In the genomic region with DNA sequence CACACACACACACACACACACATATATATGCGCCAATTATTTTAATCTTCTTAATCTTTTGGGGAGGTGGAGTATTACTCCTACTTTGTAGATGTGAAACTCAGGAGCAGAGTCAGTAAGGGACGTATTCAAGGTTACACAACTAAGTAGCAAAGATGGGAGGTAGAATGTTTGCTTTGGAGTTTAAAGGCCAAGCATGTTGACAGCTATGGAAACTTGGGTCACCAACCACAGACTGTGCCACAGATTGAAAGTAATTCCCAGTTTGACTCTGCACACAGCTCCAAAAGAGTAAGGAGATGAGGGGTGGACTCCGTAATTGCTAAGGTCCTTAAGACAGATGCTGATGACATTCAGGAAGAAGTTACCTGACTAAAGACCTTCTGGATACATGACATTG, we compare ENCODE assay signal across 13 cellular contexts.
DNase-seq lines count a peak whose midpoint lies in the region; ATAC-seq and TF ChIP-seq lines count a peak whose summit lies in the region.
"Had no signal": no experiment of that assay in that cellular context is flagged by ENCODE, and none has a peak within 500 bp of the region (broad histone marks: within the 10 kb centered on the region; RNA-seq: fewer than 3 reads in every experiment).

No MANE protein-coding gene starts in this region.

- DNase-seq in activated CD8-positive, alpha-beta T cell treated with anti-CD3 and anti-CD28 coated beads for 36 hours = peak; percentile 17
- no peak for DNase-seq in activated CD8-positive, alpha-beta T cell treated with anti-CD3 and anti-CD28 coated beads, Interleukin-2, amount 10 ng/mL, durations not matched to agents 7 days and 5 days
- DNase-seq in CD8-positive, alpha-beta T cell = no peak
- DNase-seq in left lobe of liver (ENCODE audit: low spot score) (no peak), renal cortical epithelial cell (ENCODE audit: low read depth) (peak; percentile 44), mesothelial cell of epicardium (ENCODE audit: low spot score in 2 of 2, unreplicated experiment in 2 of 2) (no peak), NCI-H2196 (lab: John Stamatoyannopoulos, UW; ENCODE audit: unreplicated experiment) (no peak)
- DNase-seq in naive thymus-derived CD4-positive, alpha-beta T cell = no peak
- DNase-seq: anterior cingulate cortex, NCI-H1105 had no signal

- H3K4me1 Mint-ChIP-seq in activated CD8-positive, alpha-beta T cell treated with anti-CD3 and anti-CD28 coated beads for 36 hours (ENCODE audit: low read depth) = peaks cover 85% of the 10 kb centered on the region
- H3K4me1 Mint-ChIP-seq in activated CD8-positive, alpha-beta T cell treated with anti-CD3 and anti-CD28 coated beads, Interleukin-2, amount 10 ng/mL, durations not matched to agents 7 days and 5 days (ENCODE audit: low read depth) = peaks cover 64% of the 10 kb centered on the region
- peaks cover 89% of the 10 kb centered on the region for H3K4me1 Mint-ChIP-seq in CD8-positive, alpha-beta T cell (ENCODE audit: low read depth)
- peaks cover 49% of the 10 kb centered on the region for H3K4me1 Mint-ChIP-seq in mesothelial cell of epicardium
- peaks cover 68 to 100% (median 98%) of the 10 kb centered on the region in 7 donors for H3K4me1 Mint-ChIP-seq in naive thymus-derived CD4-positive, alpha-beta T cell

- no peak overlapping the region for H3K4me3 Mint-ChIP-seq in activated CD8-positive, alpha-beta T cell treated with anti-CD3 and anti-CD28 coated beads for 36 hours
- H3K4me3 Mint-ChIP-seq in activated CD8-positive, alpha-beta T cell treated with anti-CD3 and anti-CD28 coated beads, Interleukin-2, amount 10 ng/mL, durations not matched to agents 7 days and 5 days = no peak overlapping the region
- no peak overlapping the region for H3K4me3 Mint-ChIP-seq in CD8-positive, alpha-beta T cell
- H3K4me3 Mint-ChIP-seq in mesothelial cell of epicardium = no peak overlapping the region
- H3K4me3 Mint-ChIP-seq in naive thymus-derived CD4-positive, alpha-beta T cell = peak overlapping the region in 1 of 10 donors; percentile 14
- H3K4me3 Mint-ChIP-seq: type B pancreatic cell had no signal

- peaks cover 8% of the 10 kb centered on the region for H3K36me3 Mint-ChIP-seq in activated CD8-positive, alpha-beta T cell treated with anti-CD3 and anti-CD28 coated beads for 36 hours (ENCODE audit: low read depth)
- H3K36me3 Mint-ChIP-seq in activated CD8-positive, alpha-beta T cell treated with anti-CD3 and anti-CD28 coated beads, Interleukin-2, amount 10 ng/mL, durations not matched to agents 7 days and 5 days (ENCODE audit: low read depth) = peaks cover 20% of the 10 kb centered on the region
- H3K36me3 Mint-ChIP-seq in CD8-positive, alpha-beta T cell = peaks cover 7% of the 10 kb centered on the region
- peaks cover 1% of the 10 kb centered on the region for H3K36me3 Mint-ChIP-seq in mesothelial cell of epicardium
- H3K36me3 Mint-ChIP-seq in naive thymus-derived CD4-positive, alpha-beta T cell = peaks cover 0 to 19% (median 6%) of the 10 kb centered on the region in 5 donors

- H3K27ac ChIP-seq in CD8-positive, alpha-beta T cell (ENCODE audit: low read depth, low read length) = no peak overlapping the region
- H3K27ac ChIP-seq in naive thymus-derived CD4-positive, alpha-beta T cell (ENCODE audit: low read depth, low read length) = no peak overlapping the region
- H3K27ac ChIP-seq: pancreas had no signal

- H3K4me1 ChIP-seq in CD8-positive, alpha-beta T cell (ENCODE audit: insufficient read depth, low read length) = peaks cover 56% of the 10 kb centered on the region
- H3K4me1 ChIP-seq in naive thymus-derived CD4-positive, alpha-beta T cell (ENCODE audit: control insufficient read depth in 2 of 2, insufficient read depth in 2 of 2, low read length in 2 of 2) = peaks cover 15 to 63% of the 10 kb centered on the region in 2 donors

- no peaks in the 10 kb centered on the region for H3K27me3 ChIP-seq in CD8-positive, alpha-beta T cell (ENCODE audit: insufficient read depth, low read length)
- no peaks in the 10 kb centered on the region for H3K27me3 ChIP-seq in naive thymus-derived CD4-positive, alpha-beta T cell (ENCODE audit: control insufficient read depth in 2 of 2, insufficient read depth in 2 of 2, low read length in 2 of 2)
- H3K27me3 ChIP-seq: pancreas had no signal

- no peak overlapping the region for H3K27ac Mint-ChIP-seq in activated CD8-positive, alpha-beta T cell treated with anti-CD3 and anti-CD28 coated beads for 36 hours
- H3K27ac Mint-ChIP-seq in activated CD8-positive, alpha-beta T cell treated with anti-CD3 and anti-CD28 coated beads, Interleukin-2, amount 10 ng/mL, durations not matched to agents 7 days and 5 days = no peak overlapping the region
- H3K27ac Mint-ChIP-seq in CD8-positive, alpha-beta T cell = peak overlapping the region; percentile 46
- no peak overlapping the region for H3K27ac Mint-ChIP-seq in mesothelial cell of epicardium
- peak overlapping the region in 4 of 9 donors; percentile 64 to 71 (median 67) for H3K27ac Mint-ChIP-seq in naive thymus-derived CD4-positive, alpha-beta T cell
- H3K27ac Mint-ChIP-seq: type B pancreatic cell had no signal

- no peak for ATAC-seq in activated CD8-positive, alpha-beta T cell treated with anti-CD3 and anti-CD28 coated beads for 36 hours
- no peak for ATAC-seq in activated CD8-positive, alpha-beta T cell treated with anti-CD3 and anti-CD28 coated beads, Interleukin-2, amount 10 ng/mL, durations not matched to agents 7 days and 5 days
- no peak for ATAC-seq in CD8-positive, alpha-beta T cell
- peak; percentile 80 for ATAC-seq in left lobe of liver
- ATAC-seq in naive thymus-derived CD4-positive, alpha-beta T cell = no peak

- no peaks in the 10 kb centered on the region for H3K36me3 ChIP-seq in CD8-positive, alpha-beta T cell (ENCODE audit: insufficient read depth, low read length)
- H3K36me3 ChIP-seq in naive thymus-derived CD4-positive, alpha-beta T cell (ENCODE audit: control insufficient read depth in 2 of 3, insufficient read depth in 3 of 3, low read length in 3 of 3) = no peaks in the 10 kb centered on the region
- H3K36me3 ChIP-seq: pancreas had no signal

- TF ChIP-seq CTCF in activated CD8-positive, alpha-beta T cell treated with anti-CD3 and anti-CD28 coated beads for 36 hours (IDR thresholded peaks at IDR 0.05) = no peak
- no peak for TF ChIP-seq CTCF in CD8-positive, alpha-beta T cell (IDR thresholded peaks at IDR 0.05)
- TF ChIP-seq CTCF in mesothelial cell of epicardium (IDR thresholded peaks at IDR 0.05; ENCODE audit: unreplicated experiment) = no peak

- H3K4me3 ChIP-seq in CD8-positive, alpha-beta T cell (ENCODE audit: low read depth, low read length) = no peak overlapping the region
- no peak overlapping the region for H3K4me3 ChIP-seq in naive thymus-derived CD4-positive, alpha-beta T cell (ENCODE audit: low read length)
- H3K4me3 ChIP-seq: pancreas, skin epidermis had no signal

- POLR2A ChIA-PET in activated CD8-positive, alpha-beta T cell treated with anti-CD3 and anti-CD28 coated beads for 36 hours (lab: Charles Lee) = no interaction called here
- POLR2A ChIA-PET in activated CD8-positive, alpha-beta T cell treated with anti-CD3 and anti-CD28 coated beads, Interleukin-2, amount 10 ng/mL, durations not matched to agents 7 days and 5 days (lab: Charles Lee) = no interaction called here
- POLR2A ChIA-PET in CD8-positive, alpha-beta T cell (lab: Charles Lee) = interaction anchor here (0.6 to 1.3 kb wide), 3 partner anchors 10 to 551 kb away, joined by 3 to 6 read pairs (median 4); no protein-coding TSS in a partner anchor
- POLR2A ChIA-PET in naive thymus-derived CD4-positive, alpha-beta T cell (lab: Charles Lee) = no interaction called here

- no peaks in the 10 kb centered on the region for H3K27me3 Mint-ChIP-seq in activated CD8-positive, alpha-beta T cell treated with anti-CD3 and anti-CD28 coated beads for 36 hours
- H3K27me3 Mint-ChIP-seq in activated CD8-positive, alpha-beta T cell treated with anti-CD3 and anti-CD28 coated beads, Interleukin-2, amount 10 ng/mL, durations not matched to agents 7 days and 5 days (ENCODE audit: low read depth) = no peaks in the 10 kb centered on the region
- no peaks in the 10 kb centered on the region for H3K27me3 Mint-ChIP-seq in CD8-positive, alpha-beta T cell (ENCODE audit: low read depth)
- H3K27me3 Mint-ChIP-seq in mesothelial cell of epicardium (ENCODE audit: low read depth) = no peaks in the 10 kb centered on the region
- no peaks in the 10 kb centered on the region for H3K27me3 Mint-ChIP-seq in naive thymus-derived CD4-positive, alpha-beta T cell
- H3K27me3 Mint-ChIP-seq: type B pancreatic cell had no signal

- intact Hi-C loops in activated CD8-positive, alpha-beta T cell treated with anti-CD3 and anti-CD28 coated beads for 36 hours (cut with micrococcal nuclease) = no loop called here
- intact Hi-C loops in CD8-positive, alpha-beta T cell (cut with DNase I, micrococcal nuclease) = loop anchor here (1.0 to 5.0 kb wide), 5 partner anchors 594 to 670 kb away; no protein-coding TSS in a partner anchor
- intact Hi-C loops in naive thymus-derived CD4-positive, alpha-beta T cell (cut with micrococcal nuclease) = loop anchor here (1.0 to 5.0 kb wide), 10 partner anchors 9 to 737 kb away; partner anchors contain the start of gene RBMS1 (in 1 of the 2)

- H3K9me3 Mint-ChIP-seq in activated CD8-positive, alpha-beta T cell treated with anti-CD3 and anti-CD28 coated beads for 36 hours = no peaks in the 10 kb centered on the region
- H3K9me3 Mint-ChIP-seq in activated CD8-positive, alpha-beta T cell treated with anti-CD3 and anti-CD28 coated beads, Interleukin-2, amount 10 ng/mL, durations not matched to agents 7 days and 5 days (ENCODE audit: insufficient read depth) = no peaks in the 10 kb centered on the region
- H3K9me3 Mint-ChIP-seq in CD8-positive, alpha-beta T cell = no peaks in the 10 kb centered on the region
- H3K9me3 Mint-ChIP-seq in mesothelial cell of epicardium = no peaks in the 10 kb centered on the region
- H3K9me3 Mint-ChIP-seq in naive thymus-derived CD4-positive, alpha-beta T cell = peaks cover 0 to 1% (median 0%) of the 10 kb centered on the region in 11 donors

- CTCF ChIA-PET in activated CD8-positive, alpha-beta T cell treated with anti-CD3 and anti-CD28 coated beads for 36 hours (lab: Charles Lee) = interaction anchor here (0.6 to 6.0 kb wide), 17 partner anchors 10 to 669 kb away, joined by 3 to 58 read pairs (median 6); partner anchors contain the start of gene RBMS1
- CTCF ChIA-PET in activated CD8-positive, alpha-beta T cell treated with anti-CD3 and anti-CD28 coated beads, Interleukin-2, amount 10 ng/mL, durations not matched to agents 7 days and 5 days (lab: Charles Lee) = interaction anchor here (0.6 to 3.6 kb wide), 17 partner anchors 9 to 1355 kb away, joined by 3 to 34 read pairs (median 6); no protein-coding TSS in a partner anchor
- CTCF ChIA-PET in CD8-positive, alpha-beta T cell (lab: Charles Lee) = interaction anchor here (0.7 to 5.9 kb wide), 16 partner anchors 10 to 669 kb away, joined by 3 to 32 read pairs (median 4); no protein-coding TSS in a partner anchor
- CTCF ChIA-PET in naive thymus-derived CD4-positive, alpha-beta T cell (lab: Charles Lee) = interaction anchor here (0.7 to 5.2 kb wide), 7 partner anchors 12 to 670 kb away, joined by 3 to 32 read pairs (median 4); no protein-coding TSS in a partner anchor

- no peaks in the 10 kb centered on the region for H3K9me3 ChIP-seq in CD8-positive, alpha-beta T cell (ENCODE audit: low read length)
- no peaks in the 10 kb centered on the region for H3K9me3 ChIP-seq in naive thymus-derived CD4-positive, alpha-beta T cell (ENCODE audit: control insufficient read depth in 2 of 3, low read length in 3 of 3)
- H3K9me3 ChIP-seq: pancreas had no signal

Comparison
In these comparisons a context has a peak if more than half of its experiments do, and no peak if none do; other contexts are left out.
1. DNase-seq: peak in activated CD8-positive, alpha-beta T cell treated with anti-CD3 and anti-CD28 coated beads for 36 hours (single experiment) and renal cortical epithelial cell (single experiment); none in activated CD8-positive, alpha-beta T cell treated with anti-CD3 and anti-CD28 coated beads, Interleukin-2, amount 10 ng/mL, durations not matched to agents 7 days and 5 days (single experiment), CD8-positive, alpha-beta T cell (0 of 7), left lobe of liver (single experiment), mesothelial cell of epicardium (0 of 2), NCI-H2196 (single experiment) and naive thymus-derived CD4-positive, alpha-beta T cell (0 of 9).